In the genomic region with DNA sequence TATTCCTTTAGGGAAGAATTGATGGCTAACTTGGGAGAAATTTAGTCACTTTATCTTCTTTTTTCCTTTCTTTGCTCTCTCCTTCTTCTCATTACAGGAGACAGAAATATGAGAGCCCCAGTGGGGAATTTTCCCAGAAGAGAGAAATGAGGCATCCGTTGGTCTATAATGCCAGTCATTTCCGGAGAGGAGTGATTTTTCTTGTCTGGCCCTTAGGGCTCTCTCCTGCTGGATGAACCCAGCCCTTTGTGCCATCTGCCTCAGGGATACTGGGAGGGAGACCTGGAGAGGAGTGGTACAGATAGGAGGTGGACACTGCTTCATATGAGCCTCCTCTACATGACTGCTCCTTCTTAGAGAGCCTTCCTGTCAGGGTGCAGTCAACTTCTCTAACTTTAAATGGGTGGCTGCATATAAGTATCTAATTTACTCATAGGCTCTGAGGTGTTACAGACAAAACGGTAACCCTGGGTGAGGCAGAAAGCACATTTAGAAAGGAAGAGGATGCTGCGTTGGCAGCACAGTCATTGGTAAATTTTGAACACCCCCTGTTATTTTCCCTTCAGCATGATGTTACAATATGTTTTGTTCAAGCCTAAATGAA, we compare ENCODE assay signal across 19 cellular contexts. TPM values are rescaled to one million over a fixed set of nuclear protein-coding genes. Genes with fewer than 3 reads are reported as not detected.
DNase-seq lines count a peak whose midpoint lies in the region; ATAC-seq and TF ChIP-seq lines count a peak whose summit lies in the region.
"Had no signal": no experiment of that assay in that cellular context is flagged by ENCODE, and none has a peak within 500 bp of the region (broad histone marks: within the 10 kb centered on the region; RNA-seq: fewer than 3 reads in every experiment).

No MANE protein-coding gene starts in this region.

- H3K27me3 Mint-ChIP-seq in GM23338 (ENCODE audit: insufficient read depth, low read depth, poor library complexity) = no peaks in the 10 kb centered on the region
- no peaks in the 10 kb centered on the region for H3K27me3 Mint-ChIP-seq in endodermal cell (ENCODE audit: insufficient read depth)
- H3K27me3 Mint-ChIP-seq: CD4-positive, alpha-beta memory T cell had no signal

- 92 to 96% methylated on average over 4 of the region's 4 CpGs for WGBS in endodermal cell (ENCODE audit: insufficient coverage in 1 of 2, insufficient read length in 1 of 2), 2 experiments

- H2AFZ ChIP-seq in GM23338 (no peak overlapping the region), MM.1S (ENCODE audit: low read length) (no peak overlapping the region)

- H3K4me3 Mint-ChIP-seq in GM23338 (no peak overlapping the region), endodermal cell (no peak overlapping the region)
- H3K4me3 Mint-ChIP-seq: activated CD8-positive, alpha-beta T cell treated with anti-CD3 and anti-CD28 coated beads, Interleukin-2, amount 10 ng/mL, durations not matched to agents 7 days and 5 days had no signal

- H3K4me2 ChIP-seq in GM23338 (no peak overlapping the region), MM.1S (ENCODE audit: low read depth, low read length) (no peak overlapping the region)
- H3K4me2 ChIP-seq: A549 had no signal

- no peaks in the 10 kb centered on the region for H3K4me1 ChIP-seq in GM23338 (ENCODE audit: insufficient read depth)
- no peaks in the 10 kb centered on the region for H3K4me1 ChIP-seq in MM.1S (ENCODE audit: low read length)
- H3K4me1 ChIP-seq in endodermal cell (ENCODE audit: control insufficient read depth, insufficient read depth, low read length) = no peaks in the 10 kb centered on the region
- H3K4me1 ChIP-seq: A549, esophagus muscularis mucosa, heart left ventricle, vagina had no signal

- H3K9me3 Mint-ChIP-seq in GM23338 = 0 out of 3 replicates have a peak, but pooled peaks cover 1% of the 10 kb centered on the region
- no peaks in the 10 kb centered on the region for H3K9me3 Mint-ChIP-seq in endodermal cell

- H3K79me2 ChIP-seq in GM23338 (replicated peaks; ENCODE audit: insufficient read depth) (no peaks in the 10 kb centered on the region), MM.1S (ENCODE audit: low read length) (no peaks in the 10 kb centered on the region)

- H3K4me1 Mint-ChIP-seq in GM23338 (0 out of 3 replicates have a peak, but pooled peaks cover 1% of the 10 kb centered on the region), endodermal cell (peaks cover 5% of the 10 kb centered on the region)
- H3K4me1 Mint-ChIP-seq: CD4-positive, alpha-beta memory T cell had no signal

- H3K27ac Mint-ChIP-seq in GM23338 (no peak overlapping the region), endodermal cell (no peak overlapping the region)
- H3K27ac Mint-ChIP-seq: activated CD8-positive, alpha-beta T cell treated with anti-CD3 and anti-CD28 coated beads, Interleukin-2, amount 10 ng/mL, durations not matched to agents 7 days and 5 days; CD4-positive, alpha-beta memory T cell had no signal

- H3K36me3 Mint-ChIP-seq in GM23338 (ENCODE audit: low read depth) (no peaks in the 10 kb centered on the region), endodermal cell (ENCODE audit: low read depth) (no peaks in the 10 kb centered on the region)
- H3K36me3 Mint-ChIP-seq: CD4-positive, alpha-beta memory T cell had no signal

- ATAC-seq in GM18909 (IDR thresholded peaks at IDR 0.05; ENCODE audit: poor library complexity, unreplicated experiment) (peak; percentile 56), GM23338 (peak; percentile 29; the same call in 1 of the 3 replicates), HG03342 (IDR thresholded peaks at IDR 0.05; ENCODE audit: unreplicated experiment) (peak; percentile 81)
- ATAC-seq: A549; activated CD8-positive, alpha-beta T cell treated with anti-CD3 and anti-CD28 coated beads, Interleukin-2, amount 10 ng/mL, durations not matched to agents 7 days and 5 days; heart left ventricle; K562 had no signal

- H3K9me3 ChIP-seq in MM.1S (replicated peaks; ENCODE audit: insufficient read depth, low read length) (no peaks in the 10 kb centered on the region), endodermal cell (ENCODE audit: control insufficient read depth, low read length) (peaks cover 4% of the 10 kb centered on the region)
- H3K9me3 ChIP-seq: A549, esophagus muscularis mucosa, heart left ventricle, vagina had no signal

- H3K27ac ChIP-seq in GM23338 (ENCODE audit: low read depth) = no peak overlapping the region
- no peak overlapping the region for H3K27ac ChIP-seq in MM.1S (ENCODE audit: low read length)
- no peak overlapping the region for H3K27ac ChIP-seq in endodermal cell (ENCODE audit: low read depth, low read length)
- H3K27ac ChIP-seq: A549, esophagus muscularis mucosa, heart left ventricle, SK-N-MC, vagina had no signal

- DNase-seq in Daoy (ENCODE audit: low read depth) (peak; percentile 35), GM23338 (ENCODE audit: low spot score) (no peak), MM.1S (no peak), NCI-H524 treated with DMSO at 0.1 percent for 48 hours (lab: John Stamatoyannopoulos, UW) (no peak), endodermal cell (no peak)
- DNase-seq in stimulated activated CD4-positive, alpha-beta T cell treated with anti-CD3 and anti-CD28 coated beads, Interleukin-2, amount 100 ng/mL, for 48 hours = no peak
- DNase-seq: activated CD8-positive, alpha-beta T cell treated with anti-CD3 and anti-CD28 coated beads, Interleukin-2, amount 10 ng/mL, durations not matched to agents 7 days and 5 days; aorta; CD4-positive, alpha-beta memory T cell; heart left ventricle; NCI-H1105 treated with DMSO at 0.1 percent for 48 hours had no signal

- H3K9me2 ChIP-seq in GM23338 (ENCODE audit: insufficient read depth) (peaks cover under 1% of the 10 kb centered on the region; the same call in 1 of the 2 replicates), MM.1S (replicated peaks; ENCODE audit: insufficient read depth, low read length) (peaks cover 2% of the 10 kb centered on the region; the same call in 1 of the 2 replicates)

- H4K20me1 ChIP-seq in GM23338 (replicated peaks; ENCODE audit: insufficient read depth) = no peaks in the 10 kb centered on the region
- H4K20me1 ChIP-seq in MM.1S (ENCODE audit: insufficient read depth, low read length) = no peaks in the 10 kb centered on the region

- H3K36me3 ChIP-seq in GM23338 (ENCODE audit: insufficient read depth) (no peaks in the 10 kb centered on the region), MM.1S (replicated peaks; ENCODE audit: insufficient read depth, low read length) (no peaks in the 10 kb centered on the region), endodermal cell (ENCODE audit: control insufficient read depth, insufficient read depth, low read length) (no peaks in the 10 kb centered on the region)
- H3K36me3 ChIP-seq: esophagus muscularis mucosa, heart left ventricle, vagina had no signal

- TF ChIP-seq CTCF in GM23338 (conservative IDR thresholded peaks at IDR 0.05; ENCODE audit: low read depth in 2 of 2) = no peak
- TF ChIP-seq CTCF in MM.1S (IDR thresholded peaks at IDR 0.05; ENCODE audit: low read length) = no peak
- TF ChIP-seq CTCF in endodermal cell (conservative IDR thresholded peaks at IDR 0.05) = no peak

- H3K27me3 ChIP-seq in GM23338 (ENCODE audit: insufficient read depth) (no peaks in the 10 kb centered on the region), MM.1S (replicated peaks; ENCODE audit: insufficient read depth, low read length) (no peaks in the 10 kb centered on the region), endodermal cell (ENCODE audit: control insufficient read depth, insufficient read depth, low read length, poor library complexity, severe bottlenecking) (no peaks in the 10 kb centered on the region)
- H3K27me3 ChIP-seq: esophagus muscularis mucosa, heart left ventricle, vagina had no signal

- H3K9ac ChIP-seq in MM.1S (ENCODE audit: low read length) (no peak overlapping the region), endodermal cell (ENCODE audit: extremely low read depth, low read length, poor library complexity, severe bottlenecking) (no peak overlapping the region)

- H3F3A ChIP-seq in GM23338 (replicated peaks; ENCODE audit: low read depth) (no peaks in the 10 kb centered on the region), MM.1S (ENCODE audit: insufficient read depth, low read length) (no peaks in the 10 kb centered on the region)

- H3K4me3 ChIP-seq in GM23338 (no peak overlapping the region), MM.1S (ENCODE audit: low read length) (no peak overlapping the region), endodermal cell (ENCODE audit: low read length) (no peak overlapping the region)
- H3K4me3 ChIP-seq: A549, esophagus muscularis mucosa, heart left ventricle, K562, SK-N-MC, vagina had no signal

TF ChIP-seq in GM23338, 12 proteins besides CTCF, POLR2A, EP300 and RAD21:
- TF ChIP-seq NANOG (IDR thresholded peaks at IDR 0.05; ENCODE audit: borderline replicate concordance) = no peak
- TF ChIP-seq POLR2AphosphoS5 (IDR thresholded peaks at IDR 0.05; ENCODE audit: low read depth) = no peak

RNA-seq across cellular contexts. Expression of gene RIMS1, which starts 21.9 kb away (rescaled TPM):
- total RNA-seq in Daoy (2014; rRNA removed; shearing (Covaris generic)) = 3.1 and 3.3 TPM in 2 replicates
- total RNA-seq in GM23338 (2014; rRNA removed; shearing (Covaris generic)) = 3.9 and 4.0 TPM in 2 replicates
- 0.89 and 1.1 TPM in 2 replicates for polyA plus RNA-seq in GM23338 (2016; fragmentation: Nextera tagmentation; extraction: Ambion mirVana)
- total RNA-seq in endodermal cell = 1 to 10 TPM; 1.1 to 1.6 TPM
- polyA plus RNA-seq in endodermal cell (2013, experiment 1 of 2) = 2.1 TPM
- polyA plus RNA-seq in endodermal cell (2013, experiment 2 of 2) = 2.5 TPM
- total RNA-seq: activated CD8-positive, alpha-beta T cell treated with anti-CD3 and anti-CD28 coated beads, Interleukin-2, amount 10 ng/mL, durations not matched to agents 7 days and 5 days; CD4-positive, alpha-beta memory T cell; K562; OCI-LY7 had no signal
- polyA plus RNA-seq: CD4-positive, alpha-beta memory T cell; heart left ventricle; K562 had no signal

Comparison
In these comparisons a context has a peak if more than half of its experiments do, and no peak if none do; other contexts are left out.
1. ATAC-seq: peak in every context shown above with its lines; median percentile 81 in HG03342; 56 in GM18909; 29 in GM23338.